Comparison of ENCODE assay signal across 13 cellular contexts in genomic region chr4:56870927-56871326, GRCh38. TPM values are rescaled to one million over a fixed set of nuclear protein-coding genes. Genes with fewer than 3 reads are reported as not detected.
A peak's percentile ranks its signal among the peaks of the same experiment; 100 is the strongest.
DNase-seq lines count a peak whose midpoint lies in the region; ATAC-seq lines count a peak whose summit lies in the region.
"Had no signal": no experiment of that assay in that cellular context is flagged by ENCODE, and none has a peak within 500 bp of the region (broad histone marks: within the 10 kb centered on the region; RNA-seq: fewer than 3 reads in every experiment).

No MANE protein-coding gene starts in this region.

- intact Hi-C loops in sciatic nerve (cut with DNase I): no loop called here

- DNase-seq in EL: peak; percentile 25
- peak; percentile 20 to 60 for DNase-seq in NCI-H2081 (lab: John Stamatoyannopoulos, UW)
- peak; percentile 85 for DNase-seq in dedifferentiated amniotic fluid mesenchymal stem cell (ENCODE audit: extremely low spot score)
- no peak for DNase-seq in sciatic nerve (ENCODE audit: low spot score)
- no peak for DNase-seq in activated CD4-positive, alpha-beta T cell treated with anti-CD3 and anti-CD28 coated beads, Interleukin-2, amount 50 U/mL, for 1 hour
- DNase-seq: activated CD4-positive, alpha-beta memory T cell treated with anti-CD3 and anti-CD28 coated beads for 36 hours; activated naive CD4-positive, alpha-beta T cell; left ventricle myocardium inferior; PC-9; stimulated activated CD4-positive, alpha-beta T cell treated with anti-CD3 and anti-CD28 coated beads, Interleukin-2, amount 100 ng/mL, for 24 hours had no signal

- ATAC-seq in sciatic nerve (peak; percentile 32), GM21576 (IDR thresholded peaks at IDR 0.05; ENCODE audit: unreplicated experiment) (no peak), HG02970 (IDR thresholded peaks at IDR 0.05; ENCODE audit: low FRiP score, unreplicated experiment) (no peak)

RNA-seq across cellular contexts. Expression of gene REST, which starts 36.8 kb away (rescaled TPM):
- total RNA-seq in sciatic nerve: 41.7 TPM

RNA-seq across cellular contexts. Expression of gene SPINK2, which starts 49.4 kb away (rescaled TPM):
- not detected for total RNA-seq in sciatic nerve
- total RNA-seq: frontal cortex, PC-9 had no signal

Comparison
In these comparisons a context has a peak if more than half of its experiments do, and no peak if none do; other contexts are left out.
1. DNase-seq: peak in EL (single experiment), NCI-H2081 (2 of 2) and dedifferentiated amniotic fluid mesenchymal stem cell (single experiment); none in sciatic nerve (single experiment) and activated CD4-positive, alpha-beta T cell treated with anti-CD3 and anti-CD28 coated beads, Interleukin-2, amount 50 U/mL, for 1 hour (single experiment).